Comparison of ENCODE assay signal across 9 cellular contexts in genomic region chr14:64715628-64716412, GRCh38. TPM values are rescaled to one million over a fixed set of nuclear protein-coding genes. Genes with fewer than 3 reads are reported as not detected.
A peak's percentile ranks its signal among the peaks of the same experiment; 100 is the strongest.
DNase-seq lines count a peak whose midpoint lies in the region; ATAC-seq lines count a peak whose summit lies in the region.
"Had no signal": no experiment of that assay in that cellular context is flagged by ENCODE, and none has a peak within 500 bp of the region (broad histone marks: within the 10 kb centered on the region; RNA-seq: fewer than 3 reads in every experiment).

No MANE protein-coding gene starts in this region.

- peaks cover 100% of the 10 kb centered on the region in 2 donors for H3K4me1 Mint-ChIP-seq in immature natural killer cell

- DNase-seq in T47D (ENCODE audit: low read depth in 1 of 2, low spot score in 1 of 2) (peak; percentile 53 to 60), immature natural killer cell (no peak), retina (peak; percentile 70), GF-D8 (lab: John Stamatoyannopoulos, UW) (no peak)
- no peak for DNase-seq in stimulated activated CD4-positive, alpha-beta T cell treated with anti-CD3 and anti-CD28 coated beads, Interleukin-4, amount 100 ng/mL, for 4 hours
- DNase-seq: NCI-H187 treated with DMSO at 0.1 percent for 48 hours had no signal

- no peaks in the 10 kb centered on the region for H3K36me3 ChIP-seq in ES-I3 (ENCODE audit: insufficient read depth, low read length)

- peaks cover 6% of the 10 kb centered on the region; the same call in 1 of the 2 replicates for H3K9me3 ChIP-seq in ES-I3 (ENCODE audit: control insufficient read depth, insufficient read depth, low read length)

- H3K27me3 Mint-ChIP-seq in immature natural killer cell (ENCODE audit: low read depth in 3 of 3) = peaks cover 0 to 5% (median 5%) of the 10 kb centered on the region in 3 donors

- H3K9me3 Mint-ChIP-seq in immature natural killer cell = peaks cover 0 to 3% (median 0%) of the 10 kb centered on the region in 6 donors

- H3K4me3 Mint-ChIP-seq in immature natural killer cell = peak overlapping the region; percentile 52 to 77 (median 65)

- in situ Hi-C loops in T47D (cut with HindIII; ENCODE audit: low pct_unique_long_range_greater_than_20kb, low sequenced_read_pairs) = no loop called here

- peak overlapping the region; percentile 93 to 99 (median 98) for H3K27ac Mint-ChIP-seq in immature natural killer cell

- H3K4me1 ChIP-seq in ES-I3 (ENCODE audit: insufficient read depth, low read length) = peaks cover 52% of the 10 kb centered on the region

- peaks cover 11 to 28% (median 26%) of the 10 kb centered on the region in 3 donors for H3K36me3 Mint-ChIP-seq in immature natural killer cell

- ATAC-seq in HG02798 (IDR thresholded peaks at IDR 0.05; ENCODE audit: poor library complexity, unreplicated experiment) (no peak), HG03520 (IDR thresholded peaks at IDR 0.05; ENCODE audit: unreplicated experiment) (no peak)

- H3K9ac ChIP-seq in ES-I3 (ENCODE audit: low read depth, low read length) = peak overlapping the region; percentile 9; the same call in 1 of the 2 replicates

RNA-seq across cellular contexts. Expression of gene PLEKHG3, which starts 11.6 kb away (rescaled TPM):
- 100 to 1,000 TPM in 1 of 3 donors, 10 to 100 TPM in 2; 36.8 to 216 (median 71.4) TPM for polyA plus RNA-seq in immature natural killer cell

Comparison
In these comparisons a context has a peak if more than half of its experiments do, and no peak if none do; other contexts are left out.
1. DNase-seq: peak in T47D (2 of 2) and retina (single experiment); none in immature natural killer cell (0 of 3), stimulated activated CD4-positive, alpha-beta T cell treated with anti-CD3 and anti-CD28 coated beads, Interleukin-4, amount 100 ng/mL, for 4 hours (0 of 2) and GF-D8 (single experiment).